Comparison of ENCODE assay signal across 10 cellular contexts in the genomic region with DNA sequence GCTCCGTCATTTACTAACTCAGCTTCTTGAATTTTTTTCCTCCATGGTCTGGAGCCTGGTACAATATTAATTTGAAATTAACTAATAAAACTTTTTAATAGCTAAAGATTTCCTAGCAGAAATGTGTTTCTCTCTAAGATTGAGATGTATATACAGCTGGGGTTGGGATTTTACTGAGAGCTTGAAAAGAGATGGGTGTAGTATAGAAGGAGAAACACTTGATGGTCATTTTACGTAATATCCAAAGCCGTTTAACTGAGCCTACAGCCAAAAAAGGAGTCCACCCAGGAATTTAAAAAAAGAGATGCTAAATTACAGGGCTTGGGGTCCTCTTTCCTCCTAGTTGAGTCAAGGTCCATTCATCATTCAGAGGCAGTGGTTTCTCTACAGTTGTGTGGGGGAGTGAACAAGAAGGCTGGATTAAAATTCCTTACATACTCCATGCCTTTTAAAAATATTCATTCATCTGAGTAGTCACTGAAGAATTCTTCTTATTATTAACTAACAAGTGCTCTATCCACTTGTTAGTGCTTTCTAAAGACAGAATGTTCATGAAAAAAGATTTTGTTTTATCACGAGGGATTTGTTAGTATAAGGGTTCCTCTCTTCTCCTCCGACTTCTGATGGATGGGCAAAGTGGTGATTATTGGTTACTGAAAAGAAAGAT.
DNase-seq lines count a peak whose midpoint lies in the region; ATAC-seq and TF ChIP-seq lines count a peak whose summit lies in the region.
"Had no signal": no experiment of that assay in that cellular context is flagged by ENCODE, and none has a peak within 500 bp of the region (broad histone marks: within the 10 kb centered on the region; RNA-seq: fewer than 3 reads in every experiment).

No MANE protein-coding gene starts in this region.

- H3K9me3 Mint-ChIP-seq in type B pancreatic cell: no peaks in the 10 kb centered on the region
- H3K9me3 Mint-ChIP-seq: natural killer cell treated with Interleukin-12 subunit alpha and Interleukin-12 subunit beta and Interleukin-15 and Interleukin-18, amount 100 ng/mL, for 72 hours had no signal

- no peaks in the 10 kb centered on the region for H3K27me3 Mint-ChIP-seq in type B pancreatic cell

- in situ Hi-C loops in astrocyte of the spinal cord (cut with HindIII; ENCODE audit: low sequenced_read_pairs): no loop called here

- peak; percentile 72 for DNase-seq in HS-5 (ENCODE audit: low read depth)
- peak; percentile 78 for DNase-seq in astrocyte of the spinal cord (ENCODE audit: low read depth, low spot score)
- DNase-seq in iris pigment epithelial cell (ENCODE audit: low read depth): peak; percentile 93
- DNase-seq in type B pancreatic cell (ENCODE audit: extremely low spot score, unreplicated experiment): no peak
- no peak for DNase-seq in COLO668 (lab: John Stamatoyannopoulos, UW; ENCODE audit: unreplicated experiment)
- DNase-seq in left colon: no peak
- DNase-seq: erythroblast, NCI-H510A treated with DMSO at 0.1 percent for 48 hours had no signal

- no peak overlapping the region for H3K4me3 ChIP-seq in astrocyte of the spinal cord (ENCODE audit: low read depth, low read length)

- peak overlapping the region; percentile 74 for H3K27ac Mint-ChIP-seq in type B pancreatic cell
- H3K27ac Mint-ChIP-seq: natural killer cell treated with Interleukin-12 subunit alpha and Interleukin-12 subunit beta and Interleukin-15 and Interleukin-18, amount 100 ng/mL, for 72 hours had no signal

- no peak for TF ChIP-seq CTCF in astrocyte of the spinal cord (IDR thresholded peaks at IDR 0.05; ENCODE audit: low read depth, low read length)
- no peak for TF ChIP-seq CTCF in type B pancreatic cell (conservative IDR thresholded peaks at IDR 0.05)

- no peaks in the 10 kb centered on the region for H3K36me3 Mint-ChIP-seq in type B pancreatic cell
- H3K36me3 Mint-ChIP-seq: natural killer cell treated with Interleukin-12 subunit alpha and Interleukin-12 subunit beta and Interleukin-15 and Interleukin-18, amount 100 ng/mL, for 72 hours had no signal

- H3K4me1 Mint-ChIP-seq in type B pancreatic cell (ENCODE audit: unreplicated experiment): peaks cover 18% of the 10 kb centered on the region

- ATAC-seq in GM19023 (IDR thresholded peaks at IDR 0.05; ENCODE audit: unreplicated experiment) (no peak), left colon (no peak)
- ATAC-seq: natural killer cell treated with Interleukin-12 subunit alpha and Interleukin-12 subunit beta and Interleukin-15 and Interleukin-18, amount 100 ng/mL, for 72 hours had no signal

- intact Hi-C loops in left colon (cut with DNase I, micrococcal nuclease): no loop called here

- H3K4me3 Mint-ChIP-seq in type B pancreatic cell: peak overlapping the region; percentile 50
- H3K4me3 Mint-ChIP-seq: natural killer cell treated with Interleukin-12 subunit alpha and Interleukin-12 subunit beta and Interleukin-15 and Interleukin-18, amount 100 ng/mL, for 72 hours had no signal

Comparison
In these comparisons a context has a peak if more than half of its experiments do, and no peak if none do; other contexts are left out.
1. DNase-seq: peak in HS-5 (single experiment), astrocyte of the spinal cord (single experiment) and iris pigment epithelial cell (single experiment); none in type B pancreatic cell (single experiment), COLO668 (single experiment) and left colon (0 of 2).